10 cellular contexts compared by ENCODE assay signal in genomic region chr17:45364531-45365390, GRCh38. TPM values are rescaled to one million over a fixed set of nuclear protein-coding genes. Genes with fewer than 3 reads are reported as not detected.
DNase-seq lines count a peak whose midpoint lies in the region; ATAC-seq and TF ChIP-seq lines count a peak whose summit lies in the region.
"Had no signal": no experiment of that assay in that cellular context is flagged by ENCODE, and none has a peak within 500 bp of the region (broad histone marks: within the 10 kb centered on the region; RNA-seq: fewer than 3 reads in every experiment).

No MANE protein-coding gene starts in this region.

- no peak overlapping the region for H3K4me3 ChIP-seq in AG10803 (ENCODE audit: low read length)
- H3K4me3 ChIP-seq in HCT116 (replicated peaks in 1 of 2; ENCODE audit: low read depth in 1 of 2, low read length in 2 of 2): no peak overlapping the region

- RAD21 ChIA-PET in HCT116 (lab: Charles Lee; ENCODE audit: low non-redundant PET in 1 of 2, low total read pairs in 2 of 2, uncharacterized antibody in 2 of 2, unreplicated experiment in 2 of 2): no interaction called here

- H3K79me2 ChIP-seq in HCT116 (ENCODE audit: insufficient read depth, low read length): no peaks in the 10 kb centered on the region

- H3K27ac ChIP-seq in HCT116 (ENCODE audit: low read depth, low read length): no peak overlapping the region; the same call in 1 of the 2 replicates
- H3K27ac ChIP-seq: KMS-11 had no signal

- no peaks in the 10 kb centered on the region for H3K9me3 ChIP-seq in HCT116 (ENCODE audit: control insufficient read depth in 1 of 2, insufficient read depth in 1 of 2, low read depth in 1 of 2, low read length in 2 of 2)

- TF ChIP-seq CTCF in AG10803 (conservative IDR thresholded peaks at IDR 0.05; ENCODE audit: low read length) (0 out of 2 replicates have a peak, but pooled peaks have one; percentile 9), HCT116 (IDR thresholded peaks at IDR 0.05 in 2 of 3, conservative IDR thresholded peaks at IDR 0.05 in 1 of 3; ENCODE audit: borderline replicate concordance in 1 of 3, insufficient read depth in 1 of 3, low read depth in 2 of 3, low read length in 2 of 3) (peak in 1 of 3 experiments; percentile 8; a peak in 1 of 6 replicates)

- no peaks in the 10 kb centered on the region for H4K20me1 ChIP-seq in HCT116 (ENCODE audit: insufficient read depth)

- H2AFZ ChIP-seq in HCT116 (ENCODE audit: low read depth, low read length, poor library complexity, severe bottlenecking): no peak overlapping the region

- peaks cover 18 to 32% of the 10 kb centered on the region in 2 experiments for H3K4me1 ChIP-seq in HCT116 (ENCODE audit: control insufficient read depth in 1 of 2, insufficient read depth in 2 of 2, low read length in 2 of 2)

- H3K9me2 ChIP-seq in HCT116 (ENCODE audit: insufficient read depth): no peaks in the 10 kb centered on the region

- ATAC-seq in HCT116 (peak; percentile 63), SK-N-SH treated with all-trans-retinoic acid at 6 μM for 48 hours (peak; percentile 55), GM21423 (IDR thresholded peaks at IDR 0.05; ENCODE audit: unreplicated experiment) (no peak), HG02970 (IDR thresholded peaks at IDR 0.05; ENCODE audit: low FRiP score, unreplicated experiment) (no peak)

- TF ChIP-seq RAD21 in HCT116 (IDR thresholded peaks at IDR 0.05; ENCODE audit: low read depth): no peak

- no peak overlapping the region for H3K4me2 ChIP-seq in HCT116 (ENCODE audit: low read length)
- H3K4me2 ChIP-seq: KMS-11 had no signal

- no TSS peak for BruUV-seq in HCT116 (replicated peaks; lab: Mats Ljungman, UMichigan)

- CTCF ChIA-PET in HCT116 (lab: Charles Lee): no interaction called here

- H3K9ac ChIP-seq in HCT116 (ENCODE audit: low read length): no peak overlapping the region
- H3K9ac ChIP-seq: KMS-11 had no signal

- no peaks in the 10 kb centered on the region for H3K36me3 ChIP-seq in HCT116 (ENCODE audit: control insufficient read depth in 1 of 2, insufficient read depth in 2 of 2, low read length in 2 of 2)

- no peak for TF ChIP-seq POLR2A in HCT116 (IDR thresholded peaks at IDR 0.05; ENCODE audit: borderline replicate concordance, extremely low read depth, insufficient read depth, insufficient read length)

- no peaks in the 10 kb centered on the region for H3K27me3 ChIP-seq in HCT116 (ENCODE audit: insufficient read depth, low read length)

- POLR2A ChIA-PET in HCT116 (lab: Charles Lee): interaction anchor here (0.7 kb wide), 1 partner anchor 218 kb away, joined by 3 read pairs; no protein-coding TSS in a partner anchor

- peak; percentile 59 for DNase-seq in AG10803 (ENCODE audit: low read depth)
- no peak for DNase-seq in HCT116 (ENCODE audit: low read depth, low spot score)
- peak; percentile 42 for DNase-seq in iris pigment epithelial cell (ENCODE audit: low read depth)
- no peak for DNase-seq in NCI-H2196 treated with DMSO at 0.1 percent for 48 hours (lab: John Stamatoyannopoulos, UW; ENCODE audit: unreplicated experiment)
- DNase-seq in stimulated activated CD4-positive, alpha-beta T cell treated with anti-CD3 and anti-CD28 coated beads, Interleukin-1b, Interleukin-23, amount 100 ng/mL, for 48 hours: no peak
- DNase-seq: activated T-cell treated with anti-CD3 and anti-CD28 coated beads, Interleukin-2, amount 50 U/mL, for 1 hour had no signal

- intact Hi-C loops in HCT116 (cut with micrococcal nuclease): no loop called here

TF ChIP-seq in HCT116, 20 proteins besides CTCF, POLR2A, EP300 and RAD21:
- TF ChIP-seq EZH2phosphoT487 (IDR thresholded peaks at IDR 0.05; ENCODE audit: borderline replicate concordance) (no peak), EZH2 (IDR thresholded peaks at IDR 0.05) (no peak), ZFX (IDR thresholded peaks at IDR 0.05) (no peak), SIN3A (IDR thresholded peaks at IDR 0.05; ENCODE audit: low read depth) (no peak), ZBTB33 (IDR thresholded peaks at IDR 0.05; ENCODE audit: extremely low read depth, insufficient replicate concordance, low read length) (no peak), SRF (IDR thresholded peaks at IDR 0.05; ENCODE audit: low read depth) (no peak), YY1 (IDR thresholded peaks at IDR 0.05; ENCODE audit: extremely low read depth, insufficient replicate concordance, low read depth, low read length) (no peak)

TF ChIP-seq in SK-N-SH treated with all-trans-retinoic acid at 6 μM for 48 hours, 23 proteins besides CTCF, POLR2A, EP300 and RAD21 (continues in another document):
- TF ChIP-seq SNAI2 (CRISPR knock-in tag; IDR thresholded peaks at IDR 0.05) (no peak), ZNF8 (CRISPR knock-in tag; IDR thresholded peaks at IDR 0.05) (no peak), CSDC2 (CRISPR knock-in tag; IDR thresholded peaks at IDR 0.05) (no peak), ZNF70 (CRISPR knock-in tag; IDR thresholded peaks at IDR 0.05) (no peak), ISL1 (CRISPR knock-in tag; IDR thresholded peaks at IDR 0.05) (no peak), BACH2 (CRISPR knock-in tag; IDR thresholded peaks at IDR 0.05; ENCODE audit: borderline replicate concordance) (no peak), GLIS3 (CRISPR knock-in tag; IDR thresholded peaks at IDR 0.05) (no peak), ZNF565 (CRISPR knock-in tag; conservative IDR thresholded peaks at IDR 0.05; ENCODE audit: low read depth) (no peak), OSR1 (CRISPR knock-in tag; IDR thresholded peaks at IDR 0.05) (no peak), CSRNP3 (CRISPR knock-in tag; IDR thresholded peaks at IDR 0.05) (no peak), TSHZ2 (CRISPR knock-in tag; IDR thresholded peaks at IDR 0.05) (no peak), CREB5 (CRISPR knock-in tag; IDR thresholded peaks at IDR 0.05; ENCODE audit: low read depth) (no peak), TOX (CRISPR knock-in tag; IDR thresholded peaks at IDR 0.05; ENCODE audit: borderline replicate concordance) (no peak), RARB (CRISPR knock-in tag; IDR thresholded peaks at IDR 0.05) (no peak), PPARA (CRISPR knock-in tag; IDR thresholded peaks at IDR 0.05; ENCODE audit: borderline replicate concordance) (no peak), TCF4 (CRISPR knock-in tag; IDR thresholded peaks at IDR 0.05; ENCODE audit: borderline replicate concordance) (no peak)

RNA-seq across cellular contexts. Expression of gene MAP3K14, which starts 47.9 kb away (rescaled TPM):
- 16.4 TPM for total RNA-seq in HCT116 (2021; ENCODE audit: unreplicated experiment)
- polyA plus RNA-seq in HCT116 (2012): 5.8 and 6.6 TPM in 2 replicates

Comparison
In these comparisons a context has a peak if more than half of its experiments do, and no peak if none do; other contexts are left out.
1. DNase-seq: peak in AG10803 (single experiment) and iris pigment epithelial cell (single experiment); none in HCT116 (single experiment), NCI-H2196 treated with DMSO at 0.1 percent for 48 hours (single experiment) and stimulated activated CD4-positive, alpha-beta T cell treated with anti-CD3 and anti-CD28 coated beads, Interleukin-1b, Interleukin-23, amount 100 ng/mL, for 48 hours (single experiment).
2. ATAC-seq: peak in HCT116 (single experiment) and SK-N-SH treated with all-trans-retinoic acid at 6 μM for 48 hours (single experiment); none in GM21423 (single experiment) and HG02970 (single experiment).